ENCODE assay signal across 17 cellular contexts in the genomic region with DNA sequence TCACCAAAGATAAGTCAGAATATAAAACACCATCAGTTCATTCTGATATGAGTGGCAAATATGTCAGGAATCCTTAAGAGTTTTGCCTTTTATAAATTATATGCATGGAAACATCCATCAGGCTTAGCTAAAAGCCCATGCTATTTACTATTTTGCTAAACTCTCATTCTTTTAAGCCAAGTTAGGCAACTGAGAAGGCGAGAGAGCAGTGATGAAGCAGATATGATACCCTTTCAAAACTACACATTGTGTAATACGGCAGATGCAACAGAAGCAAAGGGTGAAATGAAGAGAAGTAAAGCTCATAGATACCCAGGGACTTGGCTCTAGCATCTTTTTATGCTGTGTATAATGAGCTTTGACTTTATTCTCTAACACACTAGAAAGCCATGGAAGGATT.
DNase-seq lines count a peak whose midpoint lies in the region; ATAC-seq and TF ChIP-seq lines count a peak whose summit lies in the region.
"Had no signal": no experiment of that assay in that cellular context is flagged by ENCODE, and none has a peak within 500 bp of the region (broad histone marks: within the 10 kb centered on the region; RNA-seq: fewer than 3 reads in every experiment).

No MANE protein-coding gene starts in this region.

- no peak for ATAC-seq in GM21529 (IDR thresholded peaks at IDR 0.05; ENCODE audit: unreplicated experiment)
- no peak for ATAC-seq in left lung
- no peak for ATAC-seq in HG02981 (IDR thresholded peaks at IDR 0.05; ENCODE audit: unreplicated experiment)
- ATAC-seq: CD8-positive, alpha-beta T cell; HCT116 had no signal

- no peak overlapping the region for H3K4me3 ChIP-seq in adipocyte (ENCODE audit: low read length)
- H3K4me3 ChIP-seq in fibroblast of villous mesenchyme (ENCODE audit: low read depth, low read length): no peak overlapping the region
- H3K4me3 ChIP-seq in left lung: no peak overlapping the region
- H3K4me3 ChIP-seq: BLaER1, GM23248 had no signal

- H3K27me3 ChIP-seq in adipocyte (replicated peaks; ENCODE audit: control insufficient read depth, insufficient read depth, low read length): no peaks in the 10 kb centered on the region
- H3K27me3 ChIP-seq in left lung: no peaks in the 10 kb centered on the region
- H3K27me3 ChIP-seq: BLaER1 had no signal

- DNase-seq in adipocyte (ENCODE audit: low read depth) (peak; percentile 75), fibroblast of peridontal ligament (ENCODE audit: extremely low read depth) (peak; percentile 42), fibroblast of villous mesenchyme (ENCODE audit: low read depth) (peak; percentile 34), SIG-M5 treated with dmso at 0.1 percent for 504 hours (lab: John Stamatoyannopoulos, UW; ENCODE audit: unreplicated experiment) (no peak), left lung (no peak)
- DNase-seq: Caco-2; CD4-positive, CD25-positive, alpha-beta regulatory T cell; CD8-positive, alpha-beta T cell; DMS153; DND-41; GM23248; H9 had no signal

- intact Hi-C loops in left lung (cut with DNase I): no loop called here

- H3K9me3 ChIP-seq in adipocyte (ENCODE audit: control insufficient read depth, low read length): no peaks in the 10 kb centered on the region
- H3K9me3 ChIP-seq in left lung: no peaks in the 10 kb centered on the region
- H3K9me3 ChIP-seq: BLaER1, Caco-2 had no signal

- H3K36me3 ChIP-seq in adipocyte (ENCODE audit: control insufficient read depth, insufficient read depth, low read length, severe bottlenecking) (no peaks in the 10 kb centered on the region), left lung (no peaks in the 10 kb centered on the region)
- H3K36me3 ChIP-seq: BLaER1 had no signal

- no peak overlapping the region for H3K9ac ChIP-seq in adipocyte (ENCODE audit: low read length)
- H3K9ac ChIP-seq: BLaER1, GM23248 had no signal

- H3K27ac ChIP-seq in left lung: no peak overlapping the region
- H3K27ac ChIP-seq: BLaER1, C4-2B, GM23248 had no signal

- no peak for TF ChIP-seq CTCF in fibroblast of villous mesenchyme (IDR thresholded peaks at IDR 0.05; ENCODE audit: insufficient read depth, low read depth, low read length)
- no peak for TF ChIP-seq CTCF in left lung (IDR thresholded peaks at IDR 0.05)

- no peaks in the 10 kb centered on the region for H3K4me1 ChIP-seq in adipocyte (ENCODE audit: control insufficient read depth, insufficient read depth, low read length)
- H3K4me1 ChIP-seq in left lung: no peaks in the 10 kb centered on the region
- H3K4me1 ChIP-seq: BLaER1, Caco-2 had no signal

Comparison
In these comparisons a context has a peak if more than half of its experiments do, and no peak if none do; other contexts are left out.
1. DNase-seq: peak in adipocyte (single experiment), fibroblast of peridontal ligament (single experiment) and fibroblast of villous mesenchyme (single experiment); none in SIG-M5 treated with dmso at 0.1 percent for 504 hours (single experiment) and left lung (0 of 2).